Comparison of ENCODE assay signal across 11 cellular contexts in genomic region chr2:9179572-9180201, GRCh38. TPM values are rescaled to one million over a fixed set of nuclear protein-coding genes. Genes with fewer than 3 reads are reported as not detected.
DNase-seq lines count a peak whose midpoint lies in the region; ATAC-seq, FAIRE-seq and TF ChIP-seq lines count a peak whose summit lies in the region.
"Had no signal": no experiment of that assay in that cellular context is flagged by ENCODE, and none has a peak within 500 bp of the region (broad histone marks: within the 10 kb centered on the region; RNA-seq: fewer than 3 reads in every experiment).

No MANE protein-coding gene starts in this region.

- H3K4me3 ChIP-seq in PC-3 (ENCODE audit: low read length) (peak overlapping the region; percentile 46), epithelial cell of proximal tubule (ENCODE audit: low read depth, low read length) (peak overlapping the region; percentile 39)

- peak overlapping the region; percentile 72 for H3K4me2 ChIP-seq in PC-3 (ENCODE audit: low read length)

- peak overlapping the region; percentile 24 for H2AFZ ChIP-seq in PC-3 (ENCODE audit: low read length)

- intact Hi-C loops in PC-3 (cut with micrococcal nuclease): loop anchor here (1.0 kb wide), 4 partner anchors 30 to 154 kb away; no protein-coding TSS in a partner anchor

- peaks cover 10% of the 10 kb centered on the region for H3F3A ChIP-seq in PC-3 (ENCODE audit: low read length, unreplicated experiment)

- FAIRE-seq in GM12892 (lab: Jason Lieb, UNC): no peak

- no peaks in the 10 kb centered on the region for H3K27me3 Mint-ChIP-seq in neural crest cell (ENCODE audit: low read depth)
- peaks cover 49% of the 10 kb centered on the region for H3K27me3 Mint-ChIP-seq in activated T-cell treated with anti-CD3 and anti-CD28 coated beads, Interleukin-2, amount 50 U/mL, for 24 hours

- H3K4me1 Mint-ChIP-seq in neural crest cell: peaks cover 54% of the 10 kb centered on the region
- no peaks in the 10 kb centered on the region for H3K4me1 Mint-ChIP-seq in activated T-cell treated with anti-CD3 and anti-CD28 coated beads, Interleukin-2, amount 50 U/mL, for 24 hours (ENCODE audit: low read depth)

- peaks cover 48% of the 10 kb centered on the region for H3K4me1 ChIP-seq in PC-3 (ENCODE audit: insufficient read depth, low read length)

- peak; percentile 84 for ATAC-seq in PC-3
- no peak for ATAC-seq in GM18511 (IDR thresholded peaks at IDR 0.05; ENCODE audit: unreplicated experiment)
- ATAC-seq in HG03039 (IDR thresholded peaks at IDR 0.05; ENCODE audit: unreplicated experiment): no peak

- no peaks in the 10 kb centered on the region for H3K9me2 ChIP-seq in PC-3 (replicated peaks; ENCODE audit: low read length)

- no peaks in the 10 kb centered on the region for H3K36me3 ChIP-seq in PC-3 (ENCODE audit: low read depth, low read length)

- peak overlapping the region; percentile 97 for H3K27ac ChIP-seq in PC-3 (ENCODE audit: low read length)

- no peaks in the 10 kb centered on the region for H3K9me3 ChIP-seq in PC-3 (ENCODE audit: low read length)

- CTCF ChIA-PET in PC-3 (lab: Charles Lee): interaction anchor here (0.5 to 1.1 kb wide), 3 partner anchors 29 to 207 kb away, joined by 3 read pairs; no protein-coding TSS in a partner anchor

- H3K36me3 Mint-ChIP-seq in neural crest cell (ENCODE audit: low read depth): peaks cover 2% of the 10 kb centered on the region
- no peaks in the 10 kb centered on the region for H3K36me3 Mint-ChIP-seq in activated T-cell treated with anti-CD3 and anti-CD28 coated beads, Interleukin-2, amount 50 U/mL, for 24 hours (ENCODE audit: low read depth)

- H3K27me3 ChIP-seq in PC-3 (ENCODE audit: low read length): no peaks in the 10 kb centered on the region

- peak overlapping the region; percentile 95 for H3K27ac Mint-ChIP-seq in neural crest cell (ENCODE audit: unreplicated experiment)
- no peak overlapping the region for H3K27ac Mint-ChIP-seq in activated T-cell treated with anti-CD3 and anti-CD28 coated beads, Interleukin-2, amount 50 U/mL, for 24 hours
- H3K27ac Mint-ChIP-seq: CD4-positive, alpha-beta T cell; H9 had no signal

- POLR2A ChIA-PET in PC-3 (lab: Charles Lee; ENCODE audit: unreplicated experiment): interaction anchor here (0.6 to 1.2 kb wide), 5 partner anchors 9 to 320 kb away, joined by 3 to 7 read pairs (median 4); no protein-coding TSS in a partner anchor

- no peak for TF ChIP-seq POLR2A in GM12892 (IDR thresholded peaks at IDR 0.05; ENCODE audit: low read depth, low read length)

- no peaks in the 10 kb centered on the region for H3K9me3 Mint-ChIP-seq in neural crest cell
- no peaks in the 10 kb centered on the region for H3K9me3 Mint-ChIP-seq in activated T-cell treated with anti-CD3 and anti-CD28 coated beads, Interleukin-2, amount 50 U/mL, for 24 hours
- H3K9me3 Mint-ChIP-seq: CD4-positive, alpha-beta T cell had no signal

- H3K79me2 ChIP-seq in PC-3 (ENCODE audit: low read length): no peaks in the 10 kb centered on the region

- no peak for TF ChIP-seq CTCF in PC-3 (conservative IDR thresholded peaks at IDR 0.05; ENCODE audit: low read depth, low read length)
- TF ChIP-seq CTCF in epithelial cell of proximal tubule (conservative IDR thresholded peaks at IDR 0.05; ENCODE audit: low read depth, low read length): no peak
- no peak for TF ChIP-seq CTCF in neural crest cell (conservative IDR thresholded peaks at IDR 0.05)

- H3K9ac ChIP-seq in PC-3 (ENCODE audit: low read length): peak overlapping the region; percentile 91

- no peaks in the 10 kb centered on the region for H4K20me1 ChIP-seq in PC-3 (ENCODE audit: low read length)

- H3K4me3 Mint-ChIP-seq in neural crest cell: peak overlapping the region; percentile 65
- no peak overlapping the region for H3K4me3 Mint-ChIP-seq in activated T-cell treated with anti-CD3 and anti-CD28 coated beads, Interleukin-2, amount 50 U/mL, for 24 hours
- H3K4me3 Mint-ChIP-seq: CD4-positive, alpha-beta T cell; H9 had no signal

- DNase-seq in AG08395 (ENCODE audit: low spot score) (peak; percentile 88), PC-3 (peak; percentile 97), epithelial cell of proximal tubule (ENCODE audit: low read depth) (no peak), neural crest cell (ENCODE audit: low read depth, low spot score) (no peak), GM12892 (ENCODE audit: insufficient read length) (no peak)
- no peak for DNase-seq in activated T-cell treated with anti-CD3 and anti-CD28 coated beads, Interleukin-2, amount 50 U/mL, for 24 hours
- DNase-seq: CD4-positive, alpha-beta T cell; H9; stimulated activated CD4-positive, alpha-beta T cell treated with anti-CD3 and anti-CD28 coated beads, Interleukin-12 subunit alpha, Interleukin-12 subunit beta, amount 100 ng/mL, for 4 hours had no signal

- TSS peak; percentile 94 for BruUV-seq in PC-3 (replicated peaks; lab: Mats Ljungman, UMichigan)

RNA-seq across cellular contexts. Expression of gene ASAP2, which starts 26.9 kb away (rescaled TPM):
- 25.2 and 34.5 TPM in 2 replicates for total RNA-seq in PC-3 (2014; rRNA removed)
- 27.3 and 33.0 TPM in 2 replicates for total RNA-seq in epithelial cell of proximal tubule
- 48.6 and 51.8 TPM in 2 replicates for total RNA-seq in neural crest cell
- not detected for polyA plus RNA-seq in GM12892 (2012; ENCODE audit: missing spikeins)

Comparison
In these comparisons a context has a peak if more than half of its experiments do, and no peak if none do; other contexts are left out.
1. DNase-seq: peak in AG08395 (single experiment) and PC-3 (single experiment); none in epithelial cell of proximal tubule (single experiment), neural crest cell (single experiment), activated T-cell treated with anti-CD3 and anti-CD28 coated beads, Interleukin-2, amount 50 U/mL, for 24 hours (single experiment) and GM12892 (single experiment).